ENCODE assay signal across 21 cellular contexts in genomic region chr15:66631616-66632263, GRCh38.
A peak's percentile ranks its signal among the peaks of the same experiment; 100 is the strongest.
DNase-seq lines count a peak whose midpoint lies in the region; TF ChIP-seq lines count a peak whose summit lies in the region.
"Had no signal": no experiment of that assay in that cellular context is flagged by ENCODE, and none has a peak within 500 bp of the region (broad histone marks: within the 10 kb centered on the region; RNA-seq: fewer than 3 reads in every experiment).

No MANE protein-coding gene starts in this region.

- H3K27me3 ChIP-seq in HUES6 (ENCODE audit: control insufficient read depth, insufficient read depth, low read length) (no peaks in the 10 kb centered on the region), iPS-15b (ENCODE audit: control insufficient read depth, insufficient read depth, low read length) (no peaks in the 10 kb centered on the region), trophoblast cell (ENCODE audit: insufficient read depth, low read length) (no peaks in the 10 kb centered on the region), Karpas-422 (ENCODE audit: low read length) (no peaks in the 10 kb centered on the region)
- H3K27me3 ChIP-seq: adrenal gland, esophagus muscularis mucosa, gastrocnemius medialis, neutrophil, spleen, tibial nerve had no signal

- H2BK5ac ChIP-seq in trophoblast cell (ENCODE audit: low read depth, low read length, poor library complexity) = peak overlapping the region; percentile 69

- no peaks in the 10 kb centered on the region for H3K9me2 ChIP-seq in Karpas-422 (replicated peaks; ENCODE audit: insufficient read depth, low read length)

- TF ChIP-seq POLR2A in lower leg skin (IDR thresholded peaks at IDR 0.05) = no peak

- peak overlapping the region; percentile 95 for H2BK12ac ChIP-seq in trophoblast cell (ENCODE audit: low read length)

- H4K12ac ChIP-seq in trophoblast cell (ENCODE audit: low read depth, low read length) = peak overlapping the region; percentile 33

- H3K27ac ChIP-seq in HUES6 (ENCODE audit: low read depth, low read length) (peak overlapping the region; percentile 50; the same call in 1 of the 2 replicates), trophoblast cell (ENCODE audit: low read depth, low read length) (peak overlapping the region; percentile 63), Karpas-422 (ENCODE audit: low read length) (no peak overlapping the region)
- H3K27ac ChIP-seq: esophagus muscularis mucosa, gastrocnemius medialis, neutrophil, spleen, tibial nerve had no signal

- peak overlapping the region; percentile 79 for H2BK120ac ChIP-seq in trophoblast cell (ENCODE audit: insufficient read depth, low read length, poor library complexity)

- peak overlapping the region; percentile 75 for H3K14ac ChIP-seq in trophoblast cell (ENCODE audit: low read length)

- H3K4me3 ChIP-seq in HUES6 (ENCODE audit: low read depth, low read length) (no peak overlapping the region), iPS-15b (ENCODE audit: low read depth, low read length) (no peak overlapping the region), trophoblast cell (ENCODE audit: low read depth, low read length) (no peak overlapping the region), lower leg skin (ENCODE audit: low read depth, poor library complexity, severe bottlenecking) (no peak overlapping the region), Karpas-422 (ENCODE audit: low read length) (no peak overlapping the region)
- H3K4me3 ChIP-seq: adrenal gland, esophagus muscularis mucosa, gastrocnemius medialis, GM23338, mucosa of descending colon, spleen, tibial nerve had no signal

- H3K36me3 ChIP-seq in HUES6 (ENCODE audit: control insufficient read depth, insufficient read depth, low read length) = no peaks in the 10 kb centered on the region
- H3K36me3 ChIP-seq in iPS-15b (ENCODE audit: control insufficient read depth, insufficient read depth, low read length) = no peaks in the 10 kb centered on the region
- no peaks in the 10 kb centered on the region for H3K36me3 ChIP-seq in trophoblast cell (ENCODE audit: control insufficient read depth in 1 of 2, insufficient read depth in 2 of 2, low read length in 2 of 2)
- H3K36me3 ChIP-seq in Karpas-422 (ENCODE audit: insufficient read depth, low read length) = no peaks in the 10 kb centered on the region
- H3K36me3 ChIP-seq: adrenal gland, esophagus muscularis mucosa, gastrocnemius medialis, neutrophil, spleen, tibial nerve had no signal

- H3K4me1 ChIP-seq in HUES6 (ENCODE audit: control insufficient read depth, insufficient read depth, low read length) (peaks cover 40% of the 10 kb centered on the region), iPS-15b (ENCODE audit: control insufficient read depth, insufficient read depth, low read length) (peaks cover 3% of the 10 kb centered on the region), trophoblast cell (ENCODE audit: control insufficient read depth in 1 of 2, insufficient read depth in 2 of 2, low read length in 2 of 2) (peaks cover 41 to 46% of the 10 kb centered on the region in 2 experiments), Karpas-422 (ENCODE audit: low read length) (no peaks in the 10 kb centered on the region)
- H3K4me1 ChIP-seq: adrenal gland, gastrocnemius medialis had no signal

- H2AFZ ChIP-seq in trophoblast cell (ENCODE audit: insufficient read depth, low read length, poor library complexity) (peak overlapping the region; percentile 17), Karpas-422 (ENCODE audit: low read length) (no peak overlapping the region)

- intact Hi-C loops in lower leg skin (cut with DNase I; ENCODE audit: low total_unique reads) = no loop called here

- peak overlapping the region; percentile 45 for H4K8ac ChIP-seq in trophoblast cell (ENCODE audit: low read depth, low read length)

- H3K18ac ChIP-seq in trophoblast cell (ENCODE audit: low read length) = peak overlapping the region; percentile 21

- H3K79me2 ChIP-seq in trophoblast cell (ENCODE audit: control insufficient read depth, insufficient read depth, low read length, poor library complexity) = peaks cover 11% of the 10 kb centered on the region
- H3K79me2 ChIP-seq in Karpas-422 (ENCODE audit: low read length) = no peaks in the 10 kb centered on the region

- peak overlapping the region; percentile 84 for H4K91ac ChIP-seq in trophoblast cell (ENCODE audit: low read depth, low read length)

- H2AK5ac ChIP-seq in trophoblast cell (ENCODE audit: low read length) = peak overlapping the region; percentile 69

- H3K79me1 ChIP-seq in trophoblast cell (ENCODE audit: low read length) = peaks cover 52% of the 10 kb centered on the region

- H3K23ac ChIP-seq in trophoblast cell (ENCODE audit: low read length) = no peak overlapping the region

- no peak overlapping the region for H3K4me2 ChIP-seq in trophoblast cell (ENCODE audit: low read length)
- no peak overlapping the region for H3K4me2 ChIP-seq in Karpas-422 (ENCODE audit: low read depth, low read length, poor library complexity, severe bottlenecking)
- H3K4me2 ChIP-seq: GM23338 had no signal

- no CpG with 5 or more reads among the region's 7 CpGs for WGBS in trophoblast cell (ENCODE audit: extremely low coverage, insufficient coverage, insufficient read length)
- WGBS in lower leg skin, 2 donors = 81 to 87% methylated on average over 7 of the region's 7 CpGs

- DNase-seq in OCI-M1 (lab: John Stamatoyannopoulos, UW) (peak; percentile 68), trophoblast cell (no peak), cerebellar cortex (ENCODE audit: low spot score) (no peak), lower leg skin (ENCODE audit: low spot score in 2 of 2) (no peak), Karpas-422 (no peak)
- DNase-seq: activated CD4-positive, alpha-beta T cell treated with anti-CD3 and anti-CD28 coated beads, Interleukin-2, amount 10 ng/mL, durations not matched to agents 7 days and 5 days; adrenal gland; DMS79 treated with DMSO at 0.1 percent for 48 hours; gastrocnemius medialis; kidney glomerular epithelial cell; mucosa of descending colon; NCI-H1105; NCI-H2107; spleen; stimulated activated CD4-positive, alpha-beta T cell treated with anti-CD3 and anti-CD28 coated beads, Interleukin-4, amount 100 ng/mL, for 24 hours had no signal

- no peaks in the 10 kb centered on the region for H4K20me1 ChIP-seq in Karpas-422 (ENCODE audit: insufficient read depth, low read depth, low read length)

- peak overlapping the region; percentile 31 for H3K4ac ChIP-seq in trophoblast cell (ENCODE audit: low read depth, low read length)

- H3K9me3 ChIP-seq in HUES6 (ENCODE audit: control insufficient read depth, insufficient read depth, low read depth, low read length) = no peaks in the 10 kb centered on the region
- H3K9me3 ChIP-seq in iPS-15b (ENCODE audit: control insufficient read depth, insufficient read depth, low read length) = no peaks in the 10 kb centered on the region
- H3K9me3 ChIP-seq in trophoblast cell (ENCODE audit: insufficient read depth, low read depth, low read length) = no peaks in the 10 kb centered on the region
- no peaks in the 10 kb centered on the region for H3K9me3 ChIP-seq in Karpas-422 (ENCODE audit: low read length)
- H3K9me3 ChIP-seq: adrenal gland, esophagus muscularis mucosa, gastrocnemius medialis, mucosa of descending colon, neutrophil, spleen, tibial nerve had no signal

- H3K9ac ChIP-seq in HUES6 (ENCODE audit: low read length) (peak overlapping the region; percentile 42), iPS-15b (ENCODE audit: low read depth, low read length) (peak overlapping the region; percentile 16), trophoblast cell (ENCODE audit: low read length) (no peak overlapping the region), Karpas-422 (ENCODE audit: low read length) (no peak overlapping the region)

- TF ChIP-seq CTCF in lower leg skin (IDR thresholded peaks at IDR 0.05) = no peak

Comparison
In these comparisons a context has a peak if more than half of its experiments do, and no peak if none do; other contexts are left out.
1. H3K9ac ChIP-seq: peak in HUES6 (single experiment) and iPS-15b (single experiment); none in trophoblast cell (single experiment) and Karpas-422 (single experiment).